8 cellular contexts compared by ENCODE assay signal in genomic region chr14:50668852-50669194, GRCh38. TPM values are rescaled to one million over a fixed set of nuclear protein-coding genes. Genes with fewer than 3 reads are reported as not detected.
DNase-seq lines count a peak whose midpoint lies in the region; ATAC-seq, FAIRE-seq and TF ChIP-seq lines count a peak whose summit lies in the region.

No MANE protein-coding gene starts in this region.

- no peaks in the 10 kb centered on the region for H3K79me1 ChIP-seq in H1 (ENCODE audit: low read depth, low read length)

- ATAC-seq in A549 (no peak), HG02571 (IDR thresholded peaks at IDR 0.05; ENCODE audit: unreplicated experiment) (no peak), HG03095 (IDR thresholded peaks at IDR 0.05; ENCODE audit: unreplicated experiment) (no peak)

- no peaks in the 10 kb centered on the region for H4K20me1 ChIP-seq in KMS-11 (ENCODE audit: insufficient read depth)
- H4K20me1 ChIP-seq in H1 (replicated peaks in 1 of 2; ENCODE audit: control insufficient read depth in 1 of 2, insufficient read depth in 2 of 2, low read length in 2 of 2): no peaks in the 10 kb centered on the region
- no peaks in the 10 kb centered on the region for H4K20me1 ChIP-seq in neural cell (ENCODE audit: insufficient read depth)

- no peak overlapping the region for H3K14ac ChIP-seq in H1 (ENCODE audit: insufficient read length)

- H2BK15ac ChIP-seq in H1 (ENCODE audit: low read length): no peak overlapping the region

- no peak overlapping the region for H4K91ac ChIP-seq in H1 (replicated peaks; ENCODE audit: insufficient read length, low read length)

- H3K4ac ChIP-seq in H1 (replicated peaks; ENCODE audit: insufficient read length, low read depth, low read length): no peak overlapping the region

- H2BK120ac ChIP-seq in H1 (replicated peaks; ENCODE audit: low read depth, low read length): no peak overlapping the region

- 6% methylated on average over 6 of the region's 6 CpGs for WGBS in A549 (ENCODE audit: missing lambda C conversion rate)
- WGBS in H1 (ENCODE audit: extremely low coverage in 1 of 2, insufficient coverage in 1 of 2, insufficient read length in 1 of 2, insufficient replicate concordance in 2 of 2, low coverage in 1 of 2, low lambda C conversion rate in 2 of 2, missing lambda C conversion rate in 1 of 2), 2 experiments: 55% methylated on average over 6 of the region's 6 CpGs; no CpG with 5 or more reads in 1 of the 2 experiments

- no peak overlapping the region for H2BK5ac ChIP-seq in H1 (ENCODE audit: low read depth, low read length)

- FAIRE-seq in A549 (lab: Jason Lieb, UNC) (no peak), H1 (lab: Jason Lieb, UNC) (no peak)

- H3K27me3 ChIP-seq in KMS-11 (ENCODE audit: insufficient read depth, low read depth) (no peaks in the 10 kb centered on the region), H1 (replicated peaks in 1 of 4; ENCODE audit: control insufficient read depth in 3 of 4, extremely low read depth in 1 of 4, insufficient read depth in 3 of 4, low read length in 3 of 4) (no peaks in the 10 kb centered on the region), neural cell (ENCODE audit: insufficient read depth, low read depth, low read length) (no peaks in the 10 kb centered on the region)

- no peak overlapping the region for H4K5ac ChIP-seq in H1 (ENCODE audit: insufficient read length, low read depth, low read length)

- H3K36me3 ChIP-seq in KMS-11 (ENCODE audit: insufficient read depth) (no peaks in the 10 kb centered on the region), H1 (ENCODE audit: control insufficient read depth in 2 of 4, insufficient read depth in 4 of 4, low read length in 3 of 4) (peaks cover 0 to 12% (median 3%) of the 10 kb centered on the region in 4 experiments; a peak in 5 of 8 replicates), neural cell (ENCODE audit: insufficient read depth, low read length) (no peaks in the 10 kb centered on the region)

- H3K4me3 ChIP-seq in A549 (peak overlapping the region; percentile 74), KMS-11 (IDR thresholded peaks at IDR 0.05; ENCODE audit: insufficient read depth, low read depth, low read length) (no peak overlapping the region), H1 (ENCODE audit: extremely low read depth in 1 of 4, insufficient read depth in 2 of 4, low read depth in 3 of 4, low read length in 4 of 4) (peak overlapping the region; percentile 72 to 97 (median 87); a peak in 7 of 8 replicates), neural cell (ENCODE audit: low read length) (peak overlapping the region; percentile 82)

- no peaks in the 10 kb centered on the region for H3K9me2 ChIP-seq in neural cell (ENCODE audit: insufficient read depth, low read length)

- POLR2A ChIA-PET in A549 (lab: Yijun Ruan, JAX) (interaction anchor here (0.5 to 1.4 kb wide), 37 partner anchors 9 to 896 kb away, joined by 3 to 21 read pairs (median 4); partner anchors contain the start of genes ATL1, DMAC2L, L2HGDH and NIN), H1 (lab: Charles Lee; ENCODE audit: partially characterized antibody) (interaction anchor here (0.6 to 4.6 kb wide), 13 partner anchors 9 to 425 kb away, joined by 3 to 70 read pairs (median 4); partner anchors contain the start of gene CDKL1)

- no peak overlapping the region; the same call in 1 of the 2 replicates for H2BK12ac ChIP-seq in H1 (ENCODE audit: low read depth, low read length)

- H3F3A ChIP-seq in neural cell (ENCODE audit: insufficient read depth, low read length, poor library complexity, severe bottlenecking): no peaks in the 10 kb centered on the region

- no peak overlapping the region; the same call in 1 of the 2 replicates for H3K9ac ChIP-seq in KMS-11
- peak overlapping the region in 3 of 4 experiments; percentile 84 to 93 (median 91); a peak in 6 of 7 replicates for H3K9ac ChIP-seq in H1 (replicated peaks in 1 of 4; ENCODE audit: extremely low read depth in 1 of 4, low read depth in 3 of 4, low read length in 3 of 4)
- H3K9ac ChIP-seq in neural cell (ENCODE audit: low read length): peak overlapping the region; percentile 59

- no peak overlapping the region for H3K23ac ChIP-seq in H1 (ENCODE audit: insufficient read length)

- TF ChIP-seq RAD21 in A549 (conservative IDR thresholded peaks at IDR 0.05 in 1 of 2, IDR thresholded peaks at IDR 0.05 in 1 of 2): no peak
- TF ChIP-seq RAD21 in H1 (IDR thresholded peaks at IDR 0.05 in 1 of 2, conservative IDR thresholded peaks at IDR 0.05 in 1 of 2; ENCODE audit: low read depth in 2 of 2, low read length in 2 of 2): no peak
- TF ChIP-seq RAD21 in neural cell (conservative IDR thresholded peaks at IDR 0.05): no peak

- H3K56ac ChIP-seq in H1 (replicated peaks; ENCODE audit: insufficient read length, low read depth, low read length): no peak overlapping the region

- H3K18ac ChIP-seq in H1 (ENCODE audit: extremely low read depth, low read length): 0 out of 2 replicates have a peak overlapping the region, but pooled peaks have one; percentile 98

- peaks cover 3% of the 10 kb centered on the region; the same call in 1 of the 2 replicates for H3K23me2 ChIP-seq in H1 (ENCODE audit: low read depth, low read length)

- TF ChIP-seq POLR2A in A549 (IDR thresholded peaks at IDR 0.05; ENCODE audit: low read length) (no peak), H1 (IDR thresholded peaks at IDR 0.05; ENCODE audit: control extremely low read depth in 1 of 2, low read depth in 2 of 2, low read length in 2 of 2) (no peak)

- H3K9me3 ChIP-seq in A549: no peaks in the 10 kb centered on the region
- no peaks in the 10 kb centered on the region for H3K9me3 ChIP-seq in H1 (ENCODE audit: insufficient read depth in 2 of 2, low read depth in 1 of 2, low read length in 1 of 2)
- H3K9me3 ChIP-seq in neural cell (ENCODE audit: low read length): no peaks in the 10 kb centered on the region

- no peak overlapping the region for H2BK20ac ChIP-seq in H1 (ENCODE audit: low read length)

- H2AFZ ChIP-seq in KMS-11 (ENCODE audit: low read depth) (peak overlapping the region; percentile 63), H1 (ENCODE audit: low read length) (0 out of 2 replicates have a peak overlapping the region, but pooled peaks have one; percentile 70), neural cell (ENCODE audit: low read depth, low read length) (peak overlapping the region; percentile 57)

- H3K4me1 ChIP-seq in A549 (peaks cover 16% of the 10 kb centered on the region), KMS-11 (ENCODE audit: low read depth, poor library complexity, severe bottlenecking) (peaks cover 12% of the 10 kb centered on the region), H1 (replicated peaks in 1 of 4; ENCODE audit: control insufficient read depth in 3 of 4, insufficient read depth in 4 of 4, low read length in 3 of 4) (peaks cover 7 to 17% (median 12%) of the 10 kb centered on the region in 4 experiments)

- H3K27ac ChIP-seq in A549: peak overlapping the region; percentile 87 to 96
- no peak overlapping the region for H3K27ac ChIP-seq in KMS-11
- H3K27ac ChIP-seq in H1 (ENCODE audit: low read depth, low read length): peak overlapping the region; percentile 91; the same call in 1 of the 2 replicates
- peak overlapping the region; percentile 2 for H3K27ac ChIP-seq in neural cell (ENCODE audit: low read length)

- H4K8ac ChIP-seq in H1 (ENCODE audit: extremely low read depth, insufficient read depth, low read length): no peak overlapping the region

- CTCF ChIA-PET in A549 (lab: Yijun Ruan, JAX) (interaction anchor here (0.6 to 1.4 kb wide), 2 partner anchors 38 to 105 kb away, joined by 3 to 6 read pairs; no protein-coding TSS in a partner anchor), H1 (lab: Charles Lee; ENCODE audit: partially characterized antibody) (interaction anchor here (0.6 to 1.0 kb wide), 3 partner anchors 40 to 191 kb away, joined by 3 to 4 read pairs (median 3); no protein-coding TSS in a partner anchor)

- peak overlapping the region; percentile 72 for H3K4me2 ChIP-seq in A549
- peak overlapping the region; percentile 7 for H3K4me2 ChIP-seq in KMS-11
- peak overlapping the region; percentile 83 to 89 for H3K4me2 ChIP-seq in H1 (ENCODE audit: insufficient read depth in 1 of 2, low read depth in 2 of 2, low read length in 2 of 2)
- H3K4me2 ChIP-seq in neural cell (ENCODE audit: low read length): peak overlapping the region; percentile 84

- TF ChIP-seq EP300 in A549 (IDR thresholded peaks at IDR 0.05) (no peak), H1 (IDR thresholded peaks at IDR 0.05; ENCODE audit: borderline replicate concordance in 1 of 2, low read depth in 2 of 2, low read length in 2 of 2) (no peak), neural cell (conservative IDR thresholded peaks at IDR 0.05; ENCODE audit: poor library complexity, severe bottlenecking) (no peak)

- H3K79me2 ChIP-seq in KMS-11 (ENCODE audit: insufficient read depth, low read depth) (peaks cover 21% of the 10 kb centered on the region; the same call in 1 of the 2 replicates), H1 (ENCODE audit: control insufficient read depth in 1 of 2, insufficient read depth in 2 of 2, low read length in 2 of 2) (peaks cover 4 to 39% of the 10 kb centered on the region in 2 experiments; a peak in 3 of 4 replicates), neural cell (replicated peaks; ENCODE audit: insufficient read depth, low read length) (peaks cover 19% of the 10 kb centered on the region)

- DNase-seq in A549 (ENCODE audit: low read depth in 1 of 2, low spot score in 1 of 2) (no peak), H1 (ENCODE audit: low read depth in 1 of 2, low spot score in 2 of 2) (no peak), T-helper 9 cell (no peak)
- no peak for DNase-seq in activated CD4-positive, alpha-beta T cell treated with anti-CD3 and anti-CD28 coated beads for 1 hour

- no peak overlapping the region for H2AK5ac ChIP-seq in H1 (ENCODE audit: low read depth, low read length)

- no peak for TF ChIP-seq CTCF in A549 (IDR thresholded peaks at IDR 0.05)
- TF ChIP-seq CTCF in KMS-11 (conservative IDR thresholded peaks at IDR 0.05; ENCODE audit: low read depth, low read length): no peak
- no peak for TF ChIP-seq CTCF in H1 (IDR thresholded peaks at IDR 0.05; ENCODE audit: control extremely low read depth in 1 of 3, insufficient read depth in 1 of 3, low read depth in 1 of 3, low read length in 3 of 3)
- TF ChIP-seq CTCF in neural cell (IDR thresholded peaks at IDR 0.05; ENCODE audit: poor library complexity, severe bottlenecking): no peak

RNA-seq across cellular contexts. Expression of gene SAV1, which starts 0.7 kb away (rescaled TPM):
- polyA plus RNA-seq in A549 (2011; rRNA removed) (20.1 and 20.3 TPM in 2 replicates), A549 (2017; fragmentation: RNase III; extraction: RNeasy Plus Mini Kit Qiagen cat#74134 plus additional on column Dnase treatment) (17.5 to 20.3 TPM (median 18.2 TPM) in 3 replicates), H1 (2011; rRNA removed) (11.5 and 15.9 TPM in 2 replicates), neural cell (4.1 and 4.9 TPM in 2 replicates)
- 7.7 and 8.5 TPM in 2 replicates for polyA plus RNA-seq in A549 (2012; cell fraction: cytosol; rRNA removed)
- polyA plus RNA-seq in A549 (2012; cell fraction: nucleus; rRNA removed): 3.0 and 3.8 TPM in 2 replicates
- polyA minus RNA-seq in A549 (2011; rRNA and poly(A)+ RNA removed): 6.9 and 9.6 TPM in 2 replicates
- total RNA-seq in H1 (2021; fragmentation: NEBNext Ultra II Directional; extraction: Animal tissue kit (Norgen Biotek cat#: 25700)): 72.5 and 78.3 TPM in 2 replicates
- polyA plus RNA-seq in H1 (2011; cell fraction: cytosol; rRNA removed): 23.0 TPM
- 13.7 TPM for polyA plus RNA-seq in H1 (2011; cell fraction: nucleus; rRNA removed)
- 26.1 to 52.9 TPM (median 34.0 TPM) in 4 replicates for polyA plus RNA-seq in H1 (2012, experiment 1 of 2)
- 11.1 TPM for polyA plus RNA-seq in H1 (2012, experiment 2 of 2)
- 60.3 TPM for polyA plus RNA-seq in H1 (2013, experiment 1 of 2)
- 56.8 TPM for polyA plus RNA-seq in H1 (2013, experiment 2 of 2)
- polyA minus RNA-seq in H1 (2011; rRNA and poly(A)+ RNA removed): 24.0 and 29.6 TPM in 2 replicates
- polyA minus RNA-seq in H1 (2011; cell fraction: cytosol; rRNA and poly(A)+ RNA removed): 19.4 TPM
- polyA minus RNA-seq in H1 (2011; cell fraction: nucleus; rRNA and poly(A)+ RNA removed): 42.9 TPM
- 7.4 and 7.5 TPM in 2 replicates for polyA minus RNA-seq in neural cell

Comparison
In these comparisons a context has a peak if more than half of its experiments do, and no peak if none do; other contexts are left out.
1. H3K4me2 ChIP-seq: peak in every context shown above with its lines; median percentile 86 in H1; 84 in neural cell; 72 in A549; 7 in KMS-11.